ENCODE assay signal across 34 cellular contexts in genomic region chr7:145276118-145276517, GRCh38.
A peak's percentile ranks its signal among the peaks of the same experiment; 100 is the strongest.
DNase-seq lines count a peak whose midpoint lies in the region; ATAC-seq, FAIRE-seq and TF ChIP-seq lines count a peak whose summit lies in the region.
"Had no signal": no experiment of that assay in that cellular context is flagged by ENCODE, and none has a peak within 500 bp of the region (broad histone marks: within the 10 kb centered on the region; RNA-seq: fewer than 3 reads in every experiment).

No MANE protein-coding gene starts in this region.

- no peak overlapping the region for H2BK15ac ChIP-seq in mesendoderm (replicated peaks; ENCODE audit: low read depth)

- POLR2A ChIA-PET in A549 (lab: Yijun Ruan, JAX) (no interaction called here), HEK293 (lab: Yijun Ruan, JAX) (no interaction called here), K562 (lab: Yijun Ruan, JAX) (no interaction called here)

- H2AK5ac ChIP-seq in mesendoderm (ENCODE audit: low read length): no peak overlapping the region

- no peak overlapping the region for H3K4me2 ChIP-seq in A549
- H3K4me2 ChIP-seq in K562 (ENCODE audit: insufficient read depth, low read length): no peak overlapping the region
- H3K4me2 ChIP-seq in mesendoderm (ENCODE audit: low read length): no peak overlapping the region
- H3K4me2 ChIP-seq: BLaER1; BLaER1 treated with 17β-estradiol and CSF1 and Interleukin-3, amounts not matched to agents 10 nM and 100 nM had no signal

- H4K20me1 ChIP-seq in K562 (replicated peaks; ENCODE audit: control insufficient read depth, insufficient read depth, low read length): no peaks in the 10 kb centered on the region
- H4K20me1 ChIP-seq: BLaER1; BLaER1 treated with 17β-estradiol and CSF1 and Interleukin-3, amounts not matched to agents 10 nM and 100 nM had no signal

- H3K4ac ChIP-seq in mesendoderm (ENCODE audit: low read depth, low read length): no peak overlapping the region

- TF ChIP-seq RAD21 in A549 (conservative IDR thresholded peaks at IDR 0.05 in 1 of 2, IDR thresholded peaks at IDR 0.05 in 1 of 2): no peak
- no peak for TF ChIP-seq RAD21 in K562 (CRISPR knock-in tag; conservative IDR thresholded peaks at IDR 0.05 in 1 of 2, IDR thresholded peaks at IDR 0.05 in 1 of 2)

- ATAC-seq in A549 (no peak), K562 (no peak)
- ATAC-seq: CD8-positive, alpha-beta T cell had no signal

- H3K79me1 ChIP-seq in mesendoderm (ENCODE audit: low read length): no peaks in the 10 kb centered on the region

- peaks cover 4% of the 10 kb centered on the region; the same call in 1 of the 3 replicates for H3K9me3 ChIP-seq in A549
- H3K9me3 ChIP-seq in HEK293 (ENCODE audit: control insufficient read depth, insufficient read depth, low read depth, low read length): no peaks in the 10 kb centered on the region
- H3K9me3 ChIP-seq in K562 (replicated peaks; ENCODE audit: control insufficient read depth, insufficient read depth, low read depth, low read length): 0 out of 2 replicates have a peak, but pooled peaks cover 2% of the 10 kb centered on the region
- H3K9me3 ChIP-seq: BE2C had no signal

- TF ChIP-seq EP300 in A549 (IDR thresholded peaks at IDR 0.05): no peak
- no peak for TF ChIP-seq EP300 in K562 (IDR thresholded peaks at IDR 0.05; ENCODE audit: low read length)

- H4K8ac ChIP-seq in mesendoderm (ENCODE audit: low read depth, low read length): no peak overlapping the region

- H4K5ac ChIP-seq in mesendoderm (ENCODE audit: low read length): no peak overlapping the region

- H2BK5ac ChIP-seq in mesendoderm (ENCODE audit: low read length): no peak overlapping the region

- no peak overlapping the region for H3K23ac ChIP-seq in mesendoderm (ENCODE audit: low read length)

- in situ Hi-C loops in K562 (cut with MboI): no loop called here

- BruUV-seq in K562 (replicated peaks; lab: Mats Ljungman, UMichigan): no TSS peak

- TF ChIP-seq POLR2A in A549 (IDR thresholded peaks at IDR 0.05; ENCODE audit: low read length) (no peak), K562 (conservative IDR thresholded peaks at IDR 0.05) (no peak)

- CTCF ChIA-PET in A549 (lab: Yijun Ruan, JAX) (no interaction called here), HEK293 (lab: Yijun Ruan, JAX) (no interaction called here), K562 (lab: Yijun Ruan, JAX; ENCODE audit: low intra/inter-chr PET ratio) (no interaction called here)

- no peaks in the 10 kb centered on the region for H3K9me1 ChIP-seq in K562 (ENCODE audit: control insufficient read depth, insufficient read depth, low read length)

- H2BK120ac ChIP-seq in mesendoderm (ENCODE audit: low read depth, low read length): no peak overlapping the region

- no peak overlapping the region for H2AFZ ChIP-seq in K562 (ENCODE audit: low read depth, low read length)

- H3K4me1 ChIP-seq in A549 (no peaks in the 10 kb centered on the region), HEK293 (ENCODE audit: control insufficient read depth, insufficient read depth, low read length) (no peaks in the 10 kb centered on the region), K562 (replicated peaks in 1 of 2; ENCODE audit: control insufficient read depth in 2 of 2, insufficient read depth in 2 of 2, low read length in 2 of 2) (no peaks in the 10 kb centered on the region), mesendoderm (ENCODE audit: control insufficient read depth, low read depth, low read length) (no peaks in the 10 kb centered on the region)
- H3K4me1 ChIP-seq: BE2C; BLaER1; BLaER1 treated with 17β-estradiol and CSF1 and Interleukin-3, amounts not matched to agents 10 nM and 100 nM; Caco-2 had no signal

- H3K36me3 ChIP-seq in HEK293 (ENCODE audit: control insufficient read depth in 2 of 2, insufficient read depth in 1 of 2, low read length in 2 of 2): no peaks in the 10 kb centered on the region
- H3K36me3 ChIP-seq in K562 (ENCODE audit: control insufficient read depth, insufficient read depth, low read length): no peaks in the 10 kb centered on the region
- no peaks in the 10 kb centered on the region for H3K36me3 ChIP-seq in mesendoderm (ENCODE audit: control insufficient read depth, insufficient read depth, low read length)
- H3K36me3 ChIP-seq: BE2C; BLaER1; BLaER1 treated with 17β-estradiol and CSF1 and Interleukin-3, amounts not matched to agents 10 nM and 100 nM had no signal

- H3K56ac ChIP-seq in mesendoderm (ENCODE audit: low read length): no peak overlapping the region

- H3K79me2 ChIP-seq in K562 (ENCODE audit: control insufficient read depth, insufficient read depth, low read length): no peaks in the 10 kb centered on the region
- no peaks in the 10 kb centered on the region for H3K79me2 ChIP-seq in mesendoderm (ENCODE audit: control insufficient read depth, insufficient read depth, low read length)

- H3K9ac ChIP-seq in K562 (ENCODE audit: insufficient read depth in 1 of 2, low read depth in 2 of 2, low read length in 2 of 2): no peak overlapping the region
- no peak overlapping the region for H3K9ac ChIP-seq in mesendoderm (ENCODE audit: low read length)
- H3K9ac ChIP-seq: BLaER1; BLaER1 treated with 17β-estradiol and CSF1 and Interleukin-3, amounts not matched to agents 10 nM and 100 nM had no signal

- no peaks in the 10 kb centered on the region for H3K27me3 ChIP-seq in K562 (ENCODE audit: control insufficient read depth in 2 of 2, insufficient read depth in 2 of 2, low read length in 2 of 2)
- H3K27me3 ChIP-seq in mesendoderm (ENCODE audit: insufficient read depth, low read length, poor library complexity): no peaks in the 10 kb centered on the region
- H3K27me3 ChIP-seq: BE2C; BLaER1; BLaER1 treated with 17β-estradiol and CSF1 and Interleukin-3, amounts not matched to agents 10 nM and 100 nM had no signal

- H3K27ac ChIP-seq in A549: no peak overlapping the region
- no peak overlapping the region for H3K27ac ChIP-seq in HEK293 (ENCODE audit: extremely low read depth, low read depth, low read length)
- H3K27ac ChIP-seq in K562 (ENCODE audit: extremely low read depth, low read depth, low read length): no peak overlapping the region
- no peak overlapping the region for H3K27ac ChIP-seq in mesendoderm (ENCODE audit: low read depth, low read length)
- H3K27ac ChIP-seq: 22Rv1; BLaER1; BLaER1 treated with 17β-estradiol and CSF1 and Interleukin-3, amounts not matched to agents 10 nM and 100 nM; C4-2B had no signal

- FAIRE-seq in A549 (lab: Jason Lieb, UNC) (no peak), K562 (lab: Jason Lieb, UNC) (no peak)
- FAIRE-seq: A204.1, D721Med had no signal

- intact Hi-C loops in K562 (cut with micrococcal nuclease): no loop called here

- no peak for DNase-seq in A549 (ENCODE audit: low read depth in 1 of 2, low spot score in 1 of 2)
- DNase-seq in K562 (ENCODE audit: extremely low read depth in 1 of 4, low spot score in 3 of 4): no peak
- DNase-seq in mesendoderm: peak; percentile 3
- no peak for DNase-seq in NCI-H1092 treated with DMSO at 0.1 percent for 48 hours (lab: John Stamatoyannopoulos, UW)
- DNase-seq in DMS114 treated with DMSO at 0.1 percent for 48 hours (lab: John Stamatoyannopoulos, UW; ENCODE audit: unreplicated experiment): no peak
- DNase-seq in foreskin melanocyte: no peak
- DNase-seq in NCI-H2081 (lab: John Stamatoyannopoulos, UW): no peak
- DNase-seq: 8988T; ACHN; AML-193; BE2C; C1 segment of cervical spinal cord; Caco-2; Calu3; CD4-positive, alpha-beta memory T cell; CD4-positive, alpha-beta T cell; CD4-positive, CD25-positive, alpha-beta regulatory T cell; CD8-positive, alpha-beta memory T cell; CD8-positive, alpha-beta T cell; COR-L47; DMS 273 treated with DMSO at 0.1 percent for 48 hours; DMS153; DMS53; DMS79; DMS79 treated with DMSO at 0.1 percent for 48 hours; DND-41; EL had no signal

- no peak overlapping the region for H3K18ac ChIP-seq in mesendoderm (ENCODE audit: low read length)

- TF ChIP-seq CTCF in A549 (IDR thresholded peaks at IDR 0.05): no peak
- no peak for TF ChIP-seq CTCF in HEK293 (tag by site-specific recombination; IDR thresholded peaks at IDR 0.05)
- TF ChIP-seq CTCF in K562 (IDR thresholded peaks at IDR 0.05 in 2 of 3, conservative IDR thresholded peaks at IDR 0.05 in 1 of 3; ENCODE audit: insufficient read depth in 2 of 3, low read depth in 1 of 3, low read length in 3 of 3): no peak

- H3K4me3 ChIP-seq in A549: no peak overlapping the region
- no peak overlapping the region for H3K4me3 ChIP-seq in HEK293 (ENCODE audit: low read depth, low read length)
- no peak overlapping the region for H3K4me3 ChIP-seq in K562
- H3K4me3 ChIP-seq in mesendoderm (ENCODE audit: low read length): no peak overlapping the region
- H3K4me3 ChIP-seq: BLaER1; BLaER1 treated with 17β-estradiol and CSF1 and Interleukin-3, amounts not matched to agents 10 nM and 100 nM had no signal

TF ChIP-seq in A549, 52 proteins besides CTCF, POLR2A, EP300 and RAD21:
- no peak for TF ChIP-seq RCOR1 (IDR thresholded peaks at IDR 0.05; ENCODE audit: low read depth, low read length)
- peak; percentile 61 for TF ChIP-seq ZFP36 (IDR thresholded peaks at IDR 0.05; ENCODE audit: borderline replicate concordance, partially characterized antibody)

TF ChIP-seq in HEK293, 187 proteins besides CTCF, POLR2A, EP300 and RAD21 (continues in another document):
- peak; percentile 81 for TF ChIP-seq ZNF585B (tag by site-specific recombination; IDR thresholded peaks at IDR 0.05)

TF ChIP-seq in K562, 482 proteins besides CTCF, POLR2A, EP300 and RAD21:
- TF ChIP-seq MYBL2 (IDR thresholded peaks at IDR 0.05; ENCODE audit: low read depth) (no peak), MYBL2 (CRISPR knock-in tag; IDR thresholded peaks at IDR 0.05; ENCODE audit: borderline replicate concordance) (no peak), ZFP36 (IDR thresholded peaks at IDR 0.05; ENCODE audit: low read depth, low read length, partially characterized antibody) (peak; percentile 66), BRF1 (IDR thresholded peaks at IDR 0.05; ENCODE audit: borderline replicate concordance, extremely low read depth, insufficient read length) (no peak), CREB1 (IDR thresholded peaks at IDR 0.05) (no peak), CREB1 (CRISPR knock-in tag; IDR thresholded peaks at IDR 0.05) (no peak), ZFP1 (CRISPR knock-in tag; IDR thresholded peaks at IDR 0.05) (no peak), TOE1 (IDR thresholded peaks at IDR 0.05; ENCODE audit: borderline replicate concordance) (no peak), TOE1 (CRISPR knock-in tag; IDR thresholded peaks at IDR 0.05; ENCODE audit: borderline replicate concordance, low read depth) (no peak), CBX5 (IDR thresholded peaks at IDR 0.05; ENCODE audit: borderline replicate concordance, low read depth) (0 out of 2 replicates have a peak, but pooled peaks have one; percentile 27), SIX5 (IDR thresholded peaks at IDR 0.05; ENCODE audit: borderline replicate concordance in 1 of 2, insufficient read depth in 1 of 2, low read depth in 1 of 2, low read length in 2 of 2) (no peak), HNRNPH1 (optimal IDR thresholded peaks at IDR 0.05; ENCODE audit: low read depth, low read length) (no peak), ZSCAN32 (CRISPR knock-in tag; IDR thresholded peaks at IDR 0.05) (no peak), NCOA1 (IDR thresholded peaks at IDR 0.05; ENCODE audit: low read depth) (no peak)
